1 cellular context compared by ENCODE assay signal in genomic region chr9:69186841-69187611, GRCh38.
TF ChIP-seq lines count a peak whose summit lies in the region.

No MANE protein-coding gene starts in this region.

TF ChIP-seq in K562, 482 proteins besides CTCF, POLR2A, EP300 and RAD21 (continued from another document and continues in another):
- TF ChIP-seq BRD4 (IDR thresholded peaks at IDR 0.05) (no peak), HSF4 (CRISPR knock-in tag; IDR thresholded peaks at IDR 0.05; ENCODE audit: borderline replicate concordance) (no peak), ARID3B (CRISPR knock-in tag; IDR thresholded peaks at IDR 0.05; ENCODE audit: borderline replicate concordance) (no peak), CHD4 (IDR thresholded peaks at IDR 0.05; ENCODE audit: insufficient read depth, insufficient replicate concordance, low read depth, low read length, poor library complexity, severe bottlenecking) (no peak), ZBTB34 (CRISPR knock-in tag; IDR thresholded peaks at IDR 0.05) (no peak), EGR1 (conservative IDR thresholded peaks at IDR 0.05) (peak; percentile 40), NKRF (IDR thresholded peaks at IDR 0.05; ENCODE audit: borderline replicate concordance) (no peak), TFE3 (CRISPR knock-in tag; IDR thresholded peaks at IDR 0.05) (no peak), ZFX (CRISPR knock-in tag; IDR thresholded peaks at IDR 0.05) (no peak), E2F3 (CRISPR knock-in tag; IDR thresholded peaks at IDR 0.05) (no peak), FOSL1 (tag; conservative IDR thresholded peaks at IDR 0.05) (no peak; the same call in 1 of the 2 replicates), ZNF584 (CRISPR knock-in tag; IDR thresholded peaks at IDR 0.05; ENCODE audit: low read depth) (no peak), PHF20 (IDR thresholded peaks at IDR 0.05; ENCODE audit: partially characterized antibody) (no peak), CEBPZ (IDR thresholded peaks at IDR 0.05; ENCODE audit: borderline replicate concordance, low read depth, low read length) (no peak), FOXK2 (conservative IDR thresholded peaks at IDR 0.05 in 1 of 2, IDR thresholded peaks at IDR 0.05 in 1 of 2; ENCODE audit: low read depth in 2 of 2) (no peak; a peak in 1 of 4 replicates), CXXC5 (CRISPR knock-in tag; IDR thresholded peaks at IDR 0.05) (no peak), BHLHE40 (IDR thresholded peaks at IDR 0.05; ENCODE audit: low read length) (no peak), NFYB (IDR thresholded peaks at IDR 0.05; ENCODE audit: extremely low read depth, insufficient read length) (no peak), C11orf30 (IDR thresholded peaks at IDR 0.05; ENCODE audit: low read depth) (no peak), NFXL1 (CRISPR knock-in tag; IDR thresholded peaks at IDR 0.05) (no peak), HOXB6 (CRISPR knock-in tag; IDR thresholded peaks at IDR 0.05; ENCODE audit: borderline replicate concordance) (no peak), ZNF174 (CRISPR knock-in tag; IDR thresholded peaks at IDR 0.05) (no peak), RBM17 (IDR thresholded peaks at IDR 0.05; ENCODE audit: borderline replicate concordance, low read depth, low read length) (no peak), CHCHD3 (CRISPR knock-in tag; IDR thresholded peaks at IDR 0.05) (no peak), ZFPM2 (CRISPR knock-in tag; IDR thresholded peaks at IDR 0.05) (no peak), MEF2A (IDR thresholded peaks at IDR 0.05; ENCODE audit: control insufficient read depth, low read depth, low read length) (peak; percentile 45; the same call in 1 of the 2 replicates), NRF1 (conservative IDR thresholded peaks at IDR 0.05 in 1 of 2, IDR thresholded peaks at IDR 0.05 in 1 of 2) (no peak), EWSR1 (IDR thresholded peaks at IDR 0.05; ENCODE audit: borderline replicate concordance, low read depth, partially characterized antibody) (no peak), ATF4 (CRISPR knock-in tag; IDR thresholded peaks at IDR 0.05) (0 out of 2 replicates have a peak, but pooled peaks have one; percentile 24), TCF15 (CRISPR knock-in tag; IDR thresholded peaks at IDR 0.05) (no peak), GTF2B (IDR thresholded peaks at IDR 0.05; ENCODE audit: extremely low read depth, insufficient read length) (no peak), KDM1A (IDR thresholded peaks at IDR 0.05) (peak; percentile 54 to 68; a peak in 3 of 4 replicates), MITF (IDR thresholded peaks at IDR 0.05) (no peak), OTX1 (CRISPR knock-in tag; IDR thresholded peaks at IDR 0.05) (no peak), ZKSCAN8 (CRISPR knock-in tag; IDR thresholded peaks at IDR 0.05) (no peak; the same call in 1 of the 2 replicates), RFX1 (IDR thresholded peaks at IDR 0.05) (no peak), SMARCE1 (IDR thresholded peaks at IDR 0.05) (peak; percentile 13; the same call in 1 of the 2 replicates), ZBTB43 (CRISPR knock-in tag; IDR thresholded peaks at IDR 0.05) (no peak), STAG1 (CRISPR knock-in tag; IDR thresholded peaks at IDR 0.05; ENCODE audit: borderline replicate concordance) (no peak), MLX (CRISPR knock-in tag; conservative IDR thresholded peaks at IDR 0.05) (no peak), DPF2 (IDR thresholded peaks at IDR 0.05) (peak; percentile 82), PRPF4 (IDR thresholded peaks at IDR 0.05; ENCODE audit: insufficient read depth, low read depth, low read length, poor library complexity, severe bottlenecking) (no peak), TSHZ1 (CRISPR knock-in tag; IDR thresholded peaks at IDR 0.05) (no peak), FIP1L1 (IDR thresholded peaks at IDR 0.05; ENCODE audit: low read depth, low read length, poor library complexity, severe bottlenecking) (no peak), MCM5 (IDR thresholded peaks at IDR 0.05; ENCODE audit: low read depth) (no peak)
